ENCODE assay signal across 8 cellular contexts in genomic region chr22:40855960-40856512, GRCh38. TPM values are rescaled to one million over a fixed set of nuclear protein-coding genes. Genes with fewer than 3 reads are reported as not detected.
DNase-seq lines count a peak whose midpoint lies in the region; ATAC-seq and TF ChIP-seq lines count a peak whose summit lies in the region.

No MANE protein-coding gene starts in this region.

- no peaks in the 10 kb centered on the region for H3K27me3 Mint-ChIP-seq in stimulated activated naive CD8-positive, alpha-beta T cell treated with anti-CD3 and anti-CD28 coated beads, Interleukin-15, amount 100 ng/mL, for 72 hours

- peak; percentile 27 for DNase-seq in CMK (ENCODE audit: low read depth)
- DNase-seq in SK-MEL-5 (ENCODE audit: low read depth, low spot score) = peak; percentile 32
- peak; percentile 77 for DNase-seq in coronary artery (ENCODE audit: low spot score)
- DNase-seq in left kidney (ENCODE audit: low read depth, low spot score) = peak; percentile 62
- DNase-seq in stimulated activated naive CD8-positive, alpha-beta T cell treated with anti-CD3 and anti-CD28 coated beads, Interleukin-15, amount 100 ng/mL, for 72 hours = no peak
- DNase-seq in COLO829 (ENCODE audit: low spot score) = no peak

- ATAC-seq in GM19023 (IDR thresholded peaks at IDR 0.05; ENCODE audit: unreplicated experiment) (peak; percentile 31), HG03175 (IDR thresholded peaks at IDR 0.05; ENCODE audit: unreplicated experiment) (peak; percentile 22)
- peak; percentile 29 for ATAC-seq in stimulated activated naive CD8-positive, alpha-beta T cell treated with anti-CD3 and anti-CD28 coated beads, Interleukin-15, amount 100 ng/mL, for 72 hours

- peak overlapping the region; percentile 99 to 100 for H3K27ac Mint-ChIP-seq in stimulated activated naive CD8-positive, alpha-beta T cell treated with anti-CD3 and anti-CD28 coated beads, Interleukin-15, amount 100 ng/mL, for 72 hours

- no peaks in the 10 kb centered on the region for H3K9me3 Mint-ChIP-seq in stimulated activated naive CD8-positive, alpha-beta T cell treated with anti-CD3 and anti-CD28 coated beads, Interleukin-15, amount 100 ng/mL, for 72 hours

- peaks cover 62% of the 10 kb centered on the region for H3K4me1 Mint-ChIP-seq in stimulated activated naive CD8-positive, alpha-beta T cell treated with anti-CD3 and anti-CD28 coated beads, Interleukin-15, amount 100 ng/mL, for 72 hours

- peak overlapping the region; percentile 81 for H3K4me3 ChIP-seq in coronary artery

- peak overlapping the region; percentile 92 to 100 for H3K4me3 Mint-ChIP-seq in stimulated activated naive CD8-positive, alpha-beta T cell treated with anti-CD3 and anti-CD28 coated beads, Interleukin-15, amount 100 ng/mL, for 72 hours

- in situ Hi-C loops in SK-MEL-5 (cut with HindIII; ENCODE audit: low pct_unique_long_range_greater_than_20kb, low sequenced_read_pairs) = no loop called here

- TF ChIP-seq CTCF in coronary artery (IDR thresholded peaks at IDR 0.05) = no peak

- peak overlapping the region; percentile 91 to 92 for H3K27ac ChIP-seq in coronary artery

RNA-seq across cellular contexts. Expression of gene ST13, which starts 0.4 kb away (rescaled TPM):
- total RNA-seq in SK-MEL-5 (2014; rRNA removed; shearing (Covaris generic)) = 385 and 493 TPM in 2 replicates
- 216 and 235 TPM in 2 replicates for polyA plus RNA-seq in SK-MEL-5 (2015; cell fraction: cytosol; rRNA removed)
- polyA plus RNA-seq in SK-MEL-5 (2015; cell fraction: nucleus; rRNA removed) = 50.9 and 60.7 TPM in 2 replicates

RNA-seq across cellular contexts. Expression of gene XPNPEP3, which starts 0.9 kb away (rescaled TPM):
- 11.3 and 14.6 TPM in 2 replicates for total RNA-seq in SK-MEL-5 (2014; rRNA removed; shearing (Covaris generic))
- polyA plus RNA-seq in SK-MEL-5 (2015; cell fraction: cytosol; rRNA removed) = 16.2 and 20.8 TPM in 2 replicates
- polyA plus RNA-seq in SK-MEL-5 (2015; cell fraction: nucleus; rRNA removed) = 36.4 and 45.6 TPM in 2 replicates

RNA-seq across cellular contexts. Expression of gene DNAJB7, which starts 5.9 kb away (rescaled TPM):
- not detected in 2 replicates for total RNA-seq in SK-MEL-5 (2014; rRNA removed; shearing (Covaris generic))
- not detected in 2 replicates for polyA plus RNA-seq in SK-MEL-5 (2015; cell fraction: cytosol; rRNA removed)
- polyA plus RNA-seq in SK-MEL-5 (2015; cell fraction: nucleus; rRNA removed) = not detected in 2 replicates

RNA-seq across cellular contexts. Expression of gene SLC25A17, which starts 36.9 kb away (rescaled TPM):
- 39.0 and 45.4 TPM in 2 replicates for total RNA-seq in SK-MEL-5 (2014; rRNA removed; shearing (Covaris generic))
- 27.4 and 28.1 TPM in 2 replicates for polyA plus RNA-seq in SK-MEL-5 (2015; cell fraction: cytosol; rRNA removed)
- 41.3 and 45.0 TPM in 2 replicates for polyA plus RNA-seq in SK-MEL-5 (2015; cell fraction: nucleus; rRNA removed)

Comparison
In these comparisons a context has a peak if more than half of its experiments do, and no peak if none do; other contexts are left out.
1. DNase-seq: peak in CMK (single experiment), SK-MEL-5 (single experiment), coronary artery (single experiment) and left kidney (single experiment); none in stimulated activated naive CD8-positive, alpha-beta T cell treated with anti-CD3 and anti-CD28 coated beads, Interleukin-15, amount 100 ng/mL, for 72 hours (0 of 2) and COLO829 (single experiment).
2. Peak in every context shown above with its lines, with median percentiles within 50 percentile points of each other: ATAC-seq.